In genomic region chr18:79605481-79605880, GRCh38 we compare ENCODE assay signal across 23 cellular contexts.
"Had no signal": no experiment of that assay in that cellular context is flagged by ENCODE, and none has a peak within 500 bp of the region (broad histone marks: within the 10 kb centered on the region; RNA-seq: fewer than 3 reads in every experiment).

No MANE protein-coding gene starts in this region.

- H3K9me3 Mint-ChIP-seq: activated naive CD8-positive, alpha-beta T cell treated with anti-CD3 and anti-CD28 coated beads for 36 hours; activated T-cell treated with anti-CD3 and anti-CD28 coated beads, Interleukin-2, amount 50 U/mL, for 4 hours; mesothelial cell of epicardium; neural crest cell had no signal

- H3K4me1 ChIP-seq: body of pancreas, psoas muscle had no signal

- DNase-seq: activated CD4-positive, alpha-beta T cell treated with anti-CD3 and anti-CD28 coated beads, Interleukin-2, amount 50 U/mL, for 1 hour; activated CD4-positive, CD25-positive, alpha-beta regulatory T cell treated with anti-CD3 and anti-CD28 coated beads, Interleukin-2, amount 50 U/mL, for 72 hours; activated CD8-positive, alpha-beta memory T cell treated with anti-CD3 and anti-CD28 coated beads, Interleukin-2, amount 50 U/mL, for 4 hours; activated gamma-delta T cell; activated naive CD8-positive, alpha-beta T cell treated with anti-CD3 and anti-CD28 coated beads for 36 hours; activated T-cell treated with anti-CD3 and anti-CD28 coated beads, Interleukin-2, amount 50 U/mL, for 4 hours; amniotic stem cell; body of pancreas; caudate nucleus; foreskin melanocyte; glutamatergic neuron; hypothalamus; stimulated activated CD4-positive, alpha-beta T cell treated with anti-CD3 and anti-CD28 coated beads, Interleukin-12 subunit alpha, Interleukin-12 subunit beta, amount 100 ng/mL, for 4 hours; stimulated activated CD4-positive, alpha-beta T cell treated with anti-CD3 and anti-CD28 coated beads, Interleukin-1b, Interleukin-23, amount 100 ng/mL, for 48 hours; stimulated activated CD8-positive, alpha-beta memory T cell treated with anti-CD3 and anti-CD28 coated beads, Interleukin-4, amount 100 ng/mL, for 48 hours; stimulated activated naive CD4-positive, alpha-beta T cell; T-helper 2 cell had no signal

- ATAC-seq: activated T-cell treated with anti-CD3 and anti-CD28 coated beads, Interleukin-2, amount 50 U/mL, for 4 hours; body of pancreas; psoas muscle had no signal

- H3K27me3 Mint-ChIP-seq: activated naive CD8-positive, alpha-beta T cell treated with anti-CD3 and anti-CD28 coated beads for 36 hours had no signal

- H3K9me3 ChIP-seq: body of pancreas, psoas muscle had no signal

- H3K27ac Mint-ChIP-seq: activated naive CD8-positive, alpha-beta T cell treated with anti-CD3 and anti-CD28 coated beads for 36 hours; mesothelial cell of epicardium had no signal

- H3K27ac ChIP-seq: body of pancreas, psoas muscle, VCaP had no signal

- H3K36me3 Mint-ChIP-seq: activated naive CD8-positive, alpha-beta T cell treated with anti-CD3 and anti-CD28 coated beads for 36 hours; mesothelial cell of epicardium had no signal

- H3K4me3 ChIP-seq: body of pancreas, psoas muscle had no signal

- H3K4me3 Mint-ChIP-seq: activated naive CD8-positive, alpha-beta T cell treated with anti-CD3 and anti-CD28 coated beads for 36 hours; activated T-cell treated with anti-CD3 and anti-CD28 coated beads, Interleukin-2, amount 50 U/mL, for 4 hours; mesothelial cell of epicardium; neural crest cell had no signal

- H3K4me1 Mint-ChIP-seq: neural crest cell had no signal

- FAIRE-seq: colon, keratinocyte had no signal
